1 cellular context compared by ENCODE assay signal in genomic region chr4:1629704-1630093, GRCh38.
TF ChIP-seq lines count a peak whose summit lies in the region.

No MANE protein-coding gene starts in this region.

TF ChIP-seq in GM12878, 131 proteins besides CTCF, POLR2A, EP300 and RAD21 (continued from another document):
- TF ChIP-seq REST (IDR thresholded peaks at IDR 0.05; ENCODE audit: low read depth, low read length) (no peak), MLLT1 (IDR thresholded peaks at IDR 0.05) (no peak), CREB1 (IDR thresholded peaks at IDR 0.05; ENCODE audit: low read depth) (no peak), TCF12 (IDR thresholded peaks at IDR 0.05; ENCODE audit: low read depth, low read length) (no peak), FOS (IDR thresholded peaks at IDR 0.05; ENCODE audit: borderline replicate concordance, extremely low read depth, insufficient read length) (no peak), TARDBP (IDR thresholded peaks at IDR 0.05; ENCODE audit: borderline replicate concordance) (no peak), RBBP5 (conservative IDR thresholded peaks at IDR 0.05) (no peak), GATAD2B (conservative IDR thresholded peaks at IDR 0.05; ENCODE audit: low read depth) (no peak), SP1 (IDR thresholded peaks at IDR 0.05; ENCODE audit: low read depth, low read length) (no peak), CHD4 (IDR thresholded peaks at IDR 0.05) (no peak), MEF2A (IDR thresholded peaks at IDR 0.05; ENCODE audit: insufficient read depth, low read depth, low read length) (no peak), EED (IDR thresholded peaks at IDR 0.05; ENCODE audit: low read depth) (no peak), NBN (IDR thresholded peaks at IDR 0.05) (no peak), MEF2B (IDR thresholded peaks at IDR 0.05; ENCODE audit: partially characterized antibody, poor library complexity, severe bottlenecking) (no peak), STAT1 (conservative IDR thresholded peaks at IDR 0.05) (no peak), SMC3 (IDR thresholded peaks at IDR 0.05; ENCODE audit: borderline replicate concordance, low read length) (no peak), EZH2 (IDR thresholded peaks at IDR 0.05; ENCODE audit: borderline replicate concordance, control insufficient read depth, low read depth, low read length) (no peak)
TF ChIP-seq in GM12878: peak in this region for 0.
